8 cellular contexts compared by ENCODE assay signal in the genomic region with DNA sequence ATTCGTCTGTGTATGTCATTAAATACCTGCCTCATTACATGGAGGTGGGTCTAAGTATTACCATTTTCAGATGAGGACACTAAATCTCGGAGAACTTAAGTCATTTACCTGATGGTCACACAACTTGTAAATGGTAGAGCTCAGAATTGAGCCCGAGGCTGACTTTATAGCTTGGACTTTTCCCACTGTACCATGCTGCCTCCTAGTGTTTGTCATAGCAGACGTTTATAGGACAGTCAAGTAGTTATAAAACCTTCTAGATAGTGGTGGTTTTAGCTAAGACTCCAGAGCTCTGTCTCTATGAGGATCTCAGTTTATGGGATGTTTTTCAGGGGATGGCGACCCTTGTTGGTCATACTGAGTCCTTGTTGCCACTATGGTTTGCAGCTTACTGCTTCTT.
DNase-seq lines count a peak whose midpoint lies in the region; ATAC-seq, FAIRE-seq and TF ChIP-seq lines count a peak whose summit lies in the region.
"Not testable (repeated sequence)": the region's sequence is repeated elsewhere in the genome, so short reads cannot be mapped to it uniquely, and the experiment has no call there.

No MANE protein-coding gene starts in this region.

- not testable (repeated sequence) for TF ChIP-seq POLR2A in GM12891 (IDR thresholded peaks at IDR 0.05; ENCODE audit: low read depth, low read length); prostate gland (IDR thresholded peaks at IDR 0.05)

- peaks cover 17% of the 10 kb centered on the region for H3K9me3 Mint-ChIP-seq in chondrocyte (ENCODE audit: low read depth)

- peak; percentile 51 for ATAC-seq in HG02678 (IDR thresholded peaks at IDR 0.05; ENCODE audit: unreplicated experiment)

- H3K9me3 ChIP-seq in BE2C, prostate gland: not testable (repeated sequence)

- H3K4me1 ChIP-seq in BE2C; prostate gland (replicated peaks): not testable (repeated sequence)

- 44% methylated on average over 5 of the region's 5 CpGs for WGBS in prostate gland

- not testable (repeated sequence) for H3K27me3 ChIP-seq in BE2C; prostate gland (replicated peaks; ENCODE audit: insufficient read depth)

- H3K4me3 ChIP-seq in BE2C (ENCODE audit: low read depth, low read length); prostate gland: not testable (repeated sequence)

- not testable (repeated sequence) for H3K4me3 Mint-ChIP-seq in chondrocyte (ENCODE audit: unreplicated experiment)

- DNase-seq in BE2C (peak; percentile 20), NCI-H1417 (lab: John Stamatoyannopoulos, UW) (peak in 2 of 3 experiments; percentile 20 to 52), SW480 (ENCODE audit: low spot score) (peak; percentile 11), hepatic stellate cell (ENCODE audit: low spot score) (peak; percentile 10), prostate gland (ENCODE audit: low spot score) (peak; percentile 43)
- DNase-seq in GM12891 (ENCODE audit: insufficient read length, low spot score); chondrocyte (ENCODE audit: low spot score): not testable (repeated sequence)

- intact Hi-C loops in prostate gland (cut with DNase I), result not testable (repeated sequence)

- H3K27ac Mint-ChIP-seq in chondrocyte (ENCODE audit: unreplicated experiment), result not testable (repeated sequence)

- H3K27me3 Mint-ChIP-seq in chondrocyte (ENCODE audit: low read depth), result not testable (repeated sequence)

- FAIRE-seq in GM12891 (lab: Jason Lieb, UNC), result peak; percentile 85

- TF ChIP-seq CTCF in BE2C (IDR thresholded peaks at IDR 0.05; ENCODE audit: low read depth, low read length), result peak; percentile 30
- TF ChIP-seq CTCF in chondrocyte (IDR thresholded peaks at IDR 0.05), result peak; percentile 63
- TF ChIP-seq CTCF in prostate gland (IDR thresholded peaks at IDR 0.05), result peak in 3 of 4 experiments; percentile 35 to 51 (median 42)

- not testable (repeated sequence) for H3K36me3 Mint-ChIP-seq in chondrocyte (ENCODE audit: low read depth)

- not testable (repeated sequence) for H3K4me1 Mint-ChIP-seq in chondrocyte (ENCODE audit: low read depth)

- not testable (repeated sequence) for H3K36me3 ChIP-seq in BE2C, prostate gland

- not testable (repeated sequence) for H3K27ac ChIP-seq in prostate gland
